Comparison of ENCODE assay signal across 11 cellular contexts in the genomic region with DNA sequence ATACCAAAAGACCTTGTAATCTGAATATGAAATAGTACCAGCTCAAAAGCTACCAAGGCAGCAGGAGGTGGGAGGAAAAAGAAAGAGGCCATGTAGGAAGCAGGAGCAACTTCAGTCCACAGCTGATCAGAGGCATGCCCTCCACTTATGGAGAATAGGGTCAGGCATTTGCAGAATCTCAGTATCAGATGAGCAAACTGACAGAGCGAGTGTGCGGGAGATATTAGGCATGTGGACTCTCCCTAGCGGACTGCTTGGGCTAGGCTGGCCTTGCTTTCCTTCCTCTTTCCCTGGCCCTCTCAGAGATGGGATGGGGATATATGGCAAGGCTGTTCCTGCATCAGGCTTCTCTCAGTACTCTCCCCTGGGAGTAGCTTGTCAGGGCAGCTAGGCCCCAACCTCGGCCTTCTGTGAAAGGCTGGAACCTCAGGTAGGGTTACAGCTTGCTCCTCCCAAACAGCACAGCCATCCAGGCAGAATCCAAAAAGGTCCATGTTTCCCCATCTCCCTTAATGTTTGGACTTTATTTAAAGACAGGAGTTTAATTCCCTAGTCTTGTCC. TPM values are rescaled to one million over a fixed set of nuclear protein-coding genes. Genes with fewer than 3 reads are reported as not detected.
A peak's percentile ranks its signal among the peaks of the same experiment; 100 is the strongest.
DNase-seq lines count a peak whose midpoint lies in the region; ATAC-seq and TF ChIP-seq lines count a peak whose summit lies in the region.
"Had no signal": no experiment of that assay in that cellular context is flagged by ENCODE, and none has a peak within 500 bp of the region (broad histone marks: within the 10 kb centered on the region; RNA-seq: fewer than 3 reads in every experiment).

No MANE protein-coding gene starts in this region.

- H3K27ac ChIP-seq in left ventricle myocardium inferior (replicated peaks) (peak overlapping the region; percentile 95), muscle layer of duodenum (ENCODE audit: low read length) (peak overlapping the region; percentile 17), uterus (peak overlapping the region; percentile 79 to 91)

- no peaks in the 10 kb centered on the region for H3K27me3 ChIP-seq in left ventricle myocardium inferior (ENCODE audit: low read depth)
- H3K27me3 ChIP-seq in muscle layer of duodenum (ENCODE audit: low read depth, low read length), result no peaks in the 10 kb centered on the region
- H3K27me3 ChIP-seq in uterus, result no peaks in the 10 kb centered on the region

- intact Hi-C loops in left ventricle myocardium inferior (cut with micrococcal nuclease) (loop anchor here (10.0 kb wide), 1 partner anchor 256 kb away; no protein-coding TSS in a partner anchor), left ventricle myocardium superior (cut with micrococcal nuclease) (no loop called here), uterus (cut with DNase I; ENCODE audit: low total_unique reads) (no loop called here)
- intact Hi-C loops in activated T-helper 1 cell treated with anti-CD3 and anti-CD28 coated beads, Interleukin-12 subunit alpha, Interleukin-12 subunit beta, Interleukin-2, Interleukin-4 antibody, amounts not matched to agents 30 ng/mL and 10 ng/mL and 1 ng/mL, durations not matched to agents 14 hours and 24 hours and 36 hours (cut with micrococcal nuclease), result loop anchor here (5.0 kb wide), 1 partner anchor 38 kb away; no protein-coding TSS in a partner anchor

- H3K4me3 Mint-ChIP-seq in activated T-helper 1 cell treated with anti-CD3 and anti-CD28 coated beads, Interleukin-12 subunit alpha, Interleukin-12 subunit beta, Interleukin-2, Interleukin-4 antibody, amounts not matched to agents 30 ng/mL and 10 ng/mL and 1 ng/mL, durations not matched to agents 14 hours and 24 hours and 36 hours, result peak overlapping the region; percentile 75

- H3K4me1 ChIP-seq in left ventricle myocardium inferior (peaks cover 79% of the 10 kb centered on the region), muscle layer of duodenum (ENCODE audit: control insufficient read depth in 1 of 2, insufficient read depth in 2 of 2, low read length in 2 of 2) (peaks cover 5 to 14% of the 10 kb centered on the region in 2 donors), uterus (peaks cover 0 to 6% of the 10 kb centered on the region in 2 donors)

- H3K27ac Mint-ChIP-seq in activated T-helper 1 cell treated with anti-CD3 and anti-CD28 coated beads, Interleukin-12 subunit alpha, Interleukin-12 subunit beta, Interleukin-2, Interleukin-4 antibody, amounts not matched to agents 30 ng/mL and 10 ng/mL and 1 ng/mL, durations not matched to agents 14 hours and 24 hours and 36 hours, result peak overlapping the region; percentile 89

- H3K36me3 Mint-ChIP-seq in activated T-helper 1 cell treated with anti-CD3 and anti-CD28 coated beads, Interleukin-12 subunit alpha, Interleukin-12 subunit beta, Interleukin-2, Interleukin-4 antibody, amounts not matched to agents 30 ng/mL and 10 ng/mL and 1 ng/mL, durations not matched to agents 14 hours and 24 hours and 36 hours (ENCODE audit: low read depth), result peaks cover 3% of the 10 kb centered on the region

- H3K4me1 Mint-ChIP-seq in activated T-helper 1 cell treated with anti-CD3 and anti-CD28 coated beads, Interleukin-12 subunit alpha, Interleukin-12 subunit beta, Interleukin-2, Interleukin-4 antibody, amounts not matched to agents 30 ng/mL and 10 ng/mL and 1 ng/mL, durations not matched to agents 14 hours and 24 hours and 36 hours (ENCODE audit: low read depth), result peaks cover 75% of the 10 kb centered on the region

- TF ChIP-seq POLR2A in uterus (IDR thresholded peaks at IDR 0.05), result no peak

- H3K4me3 ChIP-seq in left ventricle myocardium inferior, result no peak overlapping the region
- H3K4me3 ChIP-seq in muscle layer of duodenum (ENCODE audit: low read depth in 1 of 2, low read length in 2 of 2), result no peak overlapping the region
- H3K4me3 ChIP-seq in uterus, result no peak overlapping the region

- peak; percentile 13 for TF ChIP-seq CTCF in left ventricle myocardium inferior (IDR thresholded peaks at IDR 0.05; ENCODE audit: borderline replicate concordance)
- TF ChIP-seq CTCF in uterus (IDR thresholded peaks at IDR 0.05), result no peak

- DNase-seq in left ventricle myocardium inferior (no peak), left ventricle myocardium superior (no peak), uterus (no peak), mesenteric fat pad (ENCODE audit: low spot score) (no peak), occipital lobe (lab: John Stamatoyannopoulos, UW) (no peak)
- DNase-seq in activated T-helper 1 cell treated with anti-CD3 and anti-CD28 coated beads, Interleukin-12 subunit alpha, Interleukin-12 subunit beta, Interleukin-2, Interleukin-4 antibody, amounts not matched to agents 30 ng/mL and 10 ng/mL and 1 ng/mL, durations not matched to agents 14 hours and 24 hours and 36 hours (ENCODE audit: low spot score), result no peak
- DNase-seq: C1 segment of cervical spinal cord, NCI-H1092, NCI-H774 had no signal

- ATAC-seq in left ventricle myocardium superior (no peak), HG03439 (IDR thresholded peaks at IDR 0.05; ENCODE audit: unreplicated experiment) (no peak)

- no peaks in the 10 kb centered on the region for H3K27me3 Mint-ChIP-seq in activated T-helper 1 cell treated with anti-CD3 and anti-CD28 coated beads, Interleukin-12 subunit alpha, Interleukin-12 subunit beta, Interleukin-2, Interleukin-4 antibody, amounts not matched to agents 30 ng/mL and 10 ng/mL and 1 ng/mL, durations not matched to agents 14 hours and 24 hours and 36 hours (ENCODE audit: insufficient read depth)

- H3K36me3 ChIP-seq in left ventricle myocardium inferior (no peaks in the 10 kb centered on the region), muscle layer of duodenum (ENCODE audit: control insufficient read depth in 1 of 2, insufficient read depth in 2 of 2, low read length in 2 of 2) (no peaks in the 10 kb centered on the region), uterus (no peaks in the 10 kb centered on the region)

- no peaks in the 10 kb centered on the region for H3K9me3 ChIP-seq in left ventricle myocardium inferior (replicated peaks)
- H3K9me3 ChIP-seq in muscle layer of duodenum (ENCODE audit: control insufficient read depth in 1 of 2, low read length in 2 of 2), result no peaks in the 10 kb centered on the region
- H3K9me3 ChIP-seq in uterus, result no peaks in the 10 kb centered on the region

- H3K9me3 Mint-ChIP-seq in activated T-helper 1 cell treated with anti-CD3 and anti-CD28 coated beads, Interleukin-12 subunit alpha, Interleukin-12 subunit beta, Interleukin-2, Interleukin-4 antibody, amounts not matched to agents 30 ng/mL and 10 ng/mL and 1 ng/mL, durations not matched to agents 14 hours and 24 hours and 36 hours, result no peaks in the 10 kb centered on the region

RNA-seq across cellular contexts. Expression of a gene that starts 37.0 kb away (rescaled TPM):
- total RNA-seq in left ventricle myocardium inferior (45.3 TPM), left ventricle myocardium superior (53.4 TPM), uterus (10 to 100 TPM; 24.1 to 80.9 (median 58.3) TPM), mesenteric fat pad (154 TPM), occipital lobe (14.0 TPM)
- total RNA-seq in activated T-helper 1 cell treated with anti-CD3 and anti-CD28 coated beads, Interleukin-12 subunit alpha, Interleukin-12 subunit beta, Interleukin-2, Interleukin-4 antibody, amounts not matched to agents 30 ng/mL and 10 ng/mL and 1 ng/mL, durations not matched to agents 14 hours and 24 hours and 36 hours, result 609 and 619 TPM in 2 replicates

Comparison
In these comparisons a context has a peak if more than half of its experiments do, and no peak if none do; other contexts are left out.
1. intact Hi-C loops: an anchor here in left ventricle myocardium inferior (10.0 kb wide) and activated T-helper 1 cell treated with anti-CD3 and anti-CD28 coated beads, Interleukin-12 subunit alpha, Interleukin-12 subunit beta, Interleukin-2, Interleukin-4 antibody, amounts not matched to agents 30 ng/mL and 10 ng/mL and 1 ng/mL, durations not matched to agents 14 hours and 24 hours and 36 hours (5.0 kb wide); none called in left ventricle myocardium superior and uterus.
2. H3K27ac ChIP-seq: peak in every context shown above with its lines; median percentile 95 in left ventricle myocardium inferior; 85 in uterus; 17 in muscle layer of duodenum.